ENCODE assay signal across 11 cellular contexts in genomic region chr15:74072132-74072531, GRCh38. TPM values are rescaled to one million over a fixed set of nuclear protein-coding genes. Genes with fewer than 3 reads are reported as not detected.
"Had no signal": no experiment of that assay in that cellular context is flagged by ENCODE, and none has a peak within 500 bp of the region (broad histone marks: within the 10 kb centered on the region; RNA-seq: fewer than 3 reads in every experiment).

No MANE protein-coding gene starts in this region.

RNA-seq across cellular contexts. Expression of gene GOLGA6A, which starts 10.2 kb away (rescaled TPM):
- total RNA-seq: activated B cell treated with CpG ODN at 0.5 μM for 24 hours; activated CD4-positive, alpha-beta memory T cell treated with anti-CD3 and anti-CD28 coated beads for 36 hours; activated CD4-positive, alpha-beta memory T cell treated with anti-CD3 and anti-CD28 coated beads, Interleukin-2, amount 10 ng/mL, durations not matched to agents 7 days and 5 days; activated CD4-positive, alpha-beta T cell treated with anti-CD3 and anti-CD28 coated beads for 36 hours; activated CD4-positive, alpha-beta T cell treated with anti-CD3 and anti-CD28 coated beads, Interleukin-2, amount 10 ng/mL, durations not matched to agents 24 days and 14 days; activated CD4-positive, alpha-beta T cell treated with anti-CD3 and anti-CD28 coated beads, Interleukin-2, amount 10 ng/mL, durations not matched to agents 7 days and 5 days; activated CD8-positive, alpha-beta memory T cell treated with anti-CD3 and anti-CD28 coated beads for 36 hours; activated CD8-positive, alpha-beta T cell treated with anti-CD3 and anti-CD28 coated beads for 36 hours; T-helper 2 cell treated with Interferon-gamma antibody and Interleukin-4, amounts not matched to agents 100 ng/mL and 5 ng/mL, for 36 hours had no signal

RNA-seq across cellular contexts. Expression of gene ISLR2, which starts 58.3 kb away (rescaled TPM):
- total RNA-seq: activated B cell treated with CpG ODN at 0.5 μM for 24 hours; activated CD4-positive, alpha-beta memory T cell treated with anti-CD3 and anti-CD28 coated beads for 36 hours; activated CD4-positive, alpha-beta T cell treated with anti-CD3 and anti-CD28 coated beads, Interleukin-2, amount 10 ng/mL, durations not matched to agents 24 days and 14 days; activated CD4-positive, alpha-beta T cell treated with anti-CD3 and anti-CD28 coated beads, Interleukin-2, amount 10 ng/mL, durations not matched to agents 7 days and 5 days; activated CD8-positive, alpha-beta memory T cell treated with anti-CD3 and anti-CD28 coated beads for 36 hours; activated CD8-positive, alpha-beta T cell treated with anti-CD3 and anti-CD28 coated beads for 36 hours; T-helper 1 cell treated with Interleukin-12 subunit alpha and Interleukin-12 subunit beta and Interleukin-4 antibody, amounts not matched to agents 30 ng/mL and 1 ng/mL, for 36 hours; T-helper 17 cell; T-helper 2 cell treated with Interferon-gamma antibody and Interleukin-4, amounts not matched to agents 100 ng/mL and 5 ng/mL, for 36 hours had no signal
